9 cellular contexts compared by ENCODE assay signal in genomic region chr3:12840148-12840547, GRCh38. TPM values are rescaled to one million over a fixed set of nuclear protein-coding genes. Genes with fewer than 3 reads are reported as not detected.
A peak's percentile ranks its signal among the peaks of the same experiment; 100 is the strongest.
DNase-seq lines count a peak whose midpoint lies in the region; ATAC-seq and TF ChIP-seq lines count a peak whose summit lies in the region.
"Not testable (repeated sequence)": the region's sequence is repeated elsewhere in the genome, so short reads cannot be mapped to it uniquely, and the experiment has no call there.
"Had no signal": no experiment of that assay in that cellular context is flagged by ENCODE, and none has a peak within 500 bp of the region (broad histone marks: within the 10 kb centered on the region; RNA-seq: fewer than 3 reads in every experiment).

No MANE protein-coding gene starts in this region.

- H3K4me3 Mint-ChIP-seq in Calu3 (ENCODE audit: low read depth, unreplicated experiment): peak overlapping the region; percentile 90
- peak overlapping the region; percentile 93 for H3K4me3 Mint-ChIP-seq in activated CD4-positive, alpha-beta memory T cell treated with anti-CD3 and anti-CD28 coated beads for 36 hours

- intact Hi-C loops in Calu3 (cut with micrococcal nuclease; ENCODE audit: unreplicated experiment); breast epithelium (cut with DNase I; ENCODE audit: low total_unique reads); prostate gland (cut with DNase I); upper lobe of right lung (cut with DNase I): not testable (repeated sequence)
- intact Hi-C loops in activated CD4-positive, alpha-beta memory T cell treated with anti-CD3 and anti-CD28 coated beads for 36 hours (cut with micrococcal nuclease): loop anchor here (2.0 kb wide), 3 partner anchors 29 to 283 kb away; partner anchors contain the start of gene MKRN2

- H3K27me3 Mint-ChIP-seq in Calu3 (ENCODE audit: unreplicated experiment); activated CD4-positive, alpha-beta memory T cell treated with anti-CD3 and anti-CD28 coated beads for 36 hours: not testable (repeated sequence)

- H3K9me2 ChIP-seq in MM.1S (replicated peaks; ENCODE audit: insufficient read depth, low read length): not testable (repeated sequence)

- H3K4me2 ChIP-seq in MM.1S (ENCODE audit: low read depth, low read length): peak overlapping the region; percentile 58

- H3K27ac Mint-ChIP-seq in Calu3 (ENCODE audit: unreplicated experiment): peak overlapping the region; percentile 99
- H3K27ac Mint-ChIP-seq in activated CD4-positive, alpha-beta memory T cell treated with anti-CD3 and anti-CD28 coated beads for 36 hours: peak overlapping the region; percentile 98

- peaks cover 35% of the 10 kb centered on the region for H4K20me1 ChIP-seq in MM.1S (ENCODE audit: insufficient read depth, low read length)

- not testable (repeated sequence) for TF ChIP-seq CTCF in Calu3 (IDR thresholded peaks at IDR 0.05; ENCODE audit: unreplicated experiment); MM.1S (IDR thresholded peaks at IDR 0.05; ENCODE audit: low read length); breast epithelium (IDR thresholded peaks at IDR 0.05); fibroblast of villous mesenchyme (IDR thresholded peaks at IDR 0.05; ENCODE audit: insufficient read depth, low read depth, low read length); lung (IDR thresholded peaks at IDR 0.05; ENCODE audit: control extremely low read depth, extremely low read depth); prostate gland (IDR thresholded peaks at IDR 0.05); upper lobe of right lung (IDR thresholded peaks at IDR 0.05)

- H3K79me2 ChIP-seq in MM.1S (ENCODE audit: low read length): peaks cover 57% of the 10 kb centered on the region

- CTCF ChIA-PET in Calu3 (lab: Charles Lee): interaction anchor here (1.0 kb wide), 1 partner anchor 28 kb away, joined by 3 read pairs; no protein-coding TSS in a partner anchor
- CTCF ChIA-PET in activated CD4-positive, alpha-beta memory T cell treated with anti-CD3 and anti-CD28 coated beads for 36 hours (lab: Charles Lee): interaction anchor here (2.5 to 3.6 kb wide), 2 partner anchors 31 to 133 kb away, joined by 11 to 42 read pairs; no protein-coding TSS in a partner anchor

- POLR2A ChIA-PET in activated CD4-positive, alpha-beta memory T cell treated with anti-CD3 and anti-CD28 coated beads for 36 hours (lab: Charles Lee): interaction anchor here (2.5 kb wide), 1 partner anchor 30 kb away, joined by 10 read pairs; no protein-coding TSS in a partner anchor

- TF ChIP-seq POLR2A in breast epithelium (IDR thresholded peaks at IDR 0.05); prostate gland (IDR thresholded peaks at IDR 0.05): not testable (repeated sequence)

- not testable (repeated sequence) for H3K27ac ChIP-seq in MM.1S (ENCODE audit: low read length); prostate gland
- H3K27ac ChIP-seq in breast epithelium (peak overlapping the region; percentile 93 to 97), lung (ENCODE audit: low read depth in 1 of 2, low read length in 1 of 2) (peak overlapping the region in 1 of 2 donors; percentile 93), upper lobe of right lung (peak overlapping the region; percentile 98)

- H3K9me3 Mint-ChIP-seq in Calu3 (ENCODE audit: low read depth, unreplicated experiment); activated CD4-positive, alpha-beta memory T cell treated with anti-CD3 and anti-CD28 coated beads for 36 hours: not testable (repeated sequence)

- not testable (repeated sequence) for ATAC-seq in lung (ENCODE audit: insufficient read depth, low FRiP score); upper lobe of right lung

- peaks cover 19% of the 10 kb centered on the region; the same call in 1 of the 2 replicates for H3K4me1 ChIP-seq in MM.1S (ENCODE audit: low read length)
- peaks cover 0 to 13% of the 10 kb centered on the region in 2 donors for H3K4me1 ChIP-seq in breast epithelium
- peaks cover 9 to 18% of the 10 kb centered on the region in 2 donors for H3K4me1 ChIP-seq in lung (ENCODE audit: control insufficient read depth in 2 of 2, insufficient read depth in 2 of 2, low read length in 2 of 2)
- H3K4me1 ChIP-seq in prostate gland (replicated peaks): peaks cover 14% of the 10 kb centered on the region
- peaks cover 28% of the 10 kb centered on the region for H3K4me1 ChIP-seq in upper lobe of right lung

- peaks cover 27% of the 10 kb centered on the region for H3K36me3 ChIP-seq in MM.1S (replicated peaks; ENCODE audit: insufficient read depth, low read length)
- H3K36me3 ChIP-seq in breast epithelium: not testable (repeated sequence)
- H3K36me3 ChIP-seq in lung (ENCODE audit: control insufficient read depth in 2 of 2, insufficient read depth in 2 of 2, low read length in 2 of 2): peaks cover 22 to 27% of the 10 kb centered on the region in 2 donors
- peaks cover 7 to 26% of the 10 kb centered on the region in 2 donors for H3K36me3 ChIP-seq in prostate gland
- H3K36me3 ChIP-seq in upper lobe of right lung: peaks cover 50% of the 10 kb centered on the region

- H3K4me1 Mint-ChIP-seq in Calu3 (ENCODE audit: low read depth, unreplicated experiment): peaks cover 22% of the 10 kb centered on the region
- peaks cover 45% of the 10 kb centered on the region for H3K4me1 Mint-ChIP-seq in activated CD4-positive, alpha-beta memory T cell treated with anti-CD3 and anti-CD28 coated beads for 36 hours (ENCODE audit: low read depth)

- DNase-seq in Calu3; MM.1S; activated CD4-positive, alpha-beta memory T cell treated with anti-CD3 and anti-CD28 coated beads for 36 hours; breast epithelium (ENCODE audit: low spot score in 2 of 2); fibroblast of villous mesenchyme (ENCODE audit: low read depth); lung (ENCODE audit: low spot score); prostate gland (ENCODE audit: low spot score); upper lobe of right lung: not testable (repeated sequence)

- not testable (repeated sequence) for H2AFZ ChIP-seq in MM.1S (ENCODE audit: low read length)

- not testable (repeated sequence) for H3K9me3 ChIP-seq in MM.1S (replicated peaks; ENCODE audit: insufficient read depth, low read length); breast epithelium; lung (ENCODE audit: control insufficient read depth in 2 of 2, insufficient read depth in 1 of 2, low read length in 1 of 2); prostate gland; upper lobe of right lung

- H3K27me3 ChIP-seq in MM.1S (replicated peaks; ENCODE audit: insufficient read depth, low read length); breast epithelium; lung (ENCODE audit: control insufficient read depth, insufficient read depth); prostate gland (replicated peaks; ENCODE audit: insufficient read depth); upper lobe of right lung: not testable (repeated sequence)

- peak overlapping the region; percentile 93 for H3K4me3 ChIP-seq in MM.1S (ENCODE audit: low read length)
- peak overlapping the region; percentile 80 to 98 (median 94) for H3K4me3 ChIP-seq in breast epithelium
- peak overlapping the region; percentile 89 for H3K4me3 ChIP-seq in fibroblast of villous mesenchyme (ENCODE audit: low read depth, low read length)
- H3K4me3 ChIP-seq in lung: peak overlapping the region; percentile 91
- H3K4me3 ChIP-seq in prostate gland: peak overlapping the region; percentile 52 to 55
- H3K4me3 ChIP-seq in upper lobe of right lung: peak overlapping the region; percentile 79

- 54 to 62% methylated on average over 10 of the region's 10 CpGs for WGBS in lung, 2 donors
- WGBS in prostate gland: 48% methylated on average over 10 of the region's 10 CpGs

- not testable (repeated sequence) for BruUV-seq in Calu3 (replicated peaks; lab: Mats Ljungman, UMichigan)

- H3K9ac ChIP-seq in MM.1S (ENCODE audit: low read length): peak overlapping the region; percentile 95

- peaks cover 70% of the 10 kb centered on the region for H3K36me3 Mint-ChIP-seq in Calu3 (ENCODE audit: insufficient read depth, unreplicated experiment)
- H3K36me3 Mint-ChIP-seq in activated CD4-positive, alpha-beta memory T cell treated with anti-CD3 and anti-CD28 coated beads for 36 hours: peaks cover 59% of the 10 kb centered on the region

- H3F3A ChIP-seq in MM.1S (ENCODE audit: insufficient read depth, low read length): peaks cover 14% of the 10 kb centered on the region

RNA-seq across cellular contexts. Expression of gene RPL32, which starts 1.2 kb away (rescaled TPM):
- total RNA-seq in Calu3 (2022): 1,117 and 1,222 TPM in 2 replicates
- total RNA-seq in activated CD4-positive, alpha-beta memory T cell treated with anti-CD3 and anti-CD28 coated beads for 36 hours: 1,000 to 10,000 TPM; 2,505 to 2,560 TPM
- 1,000 to 10,000 TPM in 1 of 3 donors, 100 to 1,000 TPM in 2; 945 to 1,485 (median 950) TPM for total RNA-seq in breast epithelium
- total RNA-seq in fibroblast of villous mesenchyme: 409 and 739 TPM in 2 replicates
- 1,000 to 10,000 TPM; 1,163 to 1,366 TPM for total RNA-seq in lung
- polyA plus RNA-seq in lung: 1,000 to 10,000 TPM; 1,635 to 3,171 TPM
- 1,000 to 10,000 TPM in 1 of 2 donors, 100 to 1,000 TPM in 1; 851 to 1,881 TPM for total RNA-seq in prostate gland
- total RNA-seq in upper lobe of right lung: 1,191 TPM

RNA-seq across cellular contexts. Expression of gene CAND2, which starts 43.7 kb away (rescaled TPM):
- total RNA-seq in Calu3 (2022) (not detected in 2 replicates), breast epithelium (1 to 10 TPM; 1.8 to 5.6 (median 4.7) TPM), fibroblast of villous mesenchyme (4.7 and 6.1 TPM in 2 replicates), lung (1 to 10 TPM; 5.6 to 5.9 TPM), prostate gland (10 to 100 TPM in 1 of 2 donors, 1 to 10 TPM in 1; 8.4 to 86.3 TPM), upper lobe of right lung (7.8 TPM)
- 1 to 10 TPM; 1.2 to 1.6 TPM for total RNA-seq in activated CD4-positive, alpha-beta memory T cell treated with anti-CD3 and anti-CD28 coated beads for 36 hours
- 1 to 10 TPM; 1.0 to 1.6 TPM for polyA plus RNA-seq in lung
- total RNA-seq: HT-29 had no signal
